31 cellular contexts compared by ENCODE assay signal in genomic region chr3:124213641-124214040, GRCh38.
"Had no signal": no experiment of that assay in that cellular context is flagged by ENCODE, and none has a peak within 500 bp of the region (broad histone marks: within the 10 kb centered on the region; RNA-seq: fewer than 3 reads in every experiment).

No MANE protein-coding gene starts in this region.

- H3K36me3 ChIP-seq: adrenal gland, colonic mucosa, esophagus squamous epithelium, WERI-Rb-1 had no signal

- DNase-seq: activated B cell treated with CpG ODN at 0.5 μM for 24 hours; activated CD4-positive, alpha-beta memory T cell treated with anti-CD3 and anti-CD28 coated beads for 36 hours; activated CD4-positive, alpha-beta T cell treated with anti-CD3 and anti-CD28 coated beads, Interleukin-2, amount 10 ng/mL, durations not matched to agents 24 days and 14 days; activated CD8-positive, alpha-beta memory T cell treated with anti-CD3 and anti-CD28 coated beads, Interleukin-2, amount 10 ng/mL, durations not matched to agents 7 days and 5 days; activated CD8-positive, alpha-beta memory T cell treated with anti-CD3 and anti-CD28 coated beads, Interleukin-2, amount 50 U/mL, for 4 hours; activated CD8-positive, alpha-beta T cell treated with anti-CD3 and anti-CD28 coated beads, Interleukin-2, amount 10 ng/mL, durations not matched to agents 7 days and 5 days; activated effector memory CD4-positive, alpha-beta T cell treated with anti-CD3 and anti-CD28 coated beads, Interleukin-2, amount 50 U/mL, for 16 hours; activated naive CD4-positive, alpha-beta T cell treated with anti-CD3 and anti-CD28 coated beads for 36 hours; activated naive CD8-positive, alpha-beta T cell treated with anti-CD3 and anti-CD28 coated beads for 36 hours; activated naive CD8-positive, alpha-beta T cell treated with anti-CD3 and anti-CD28 coated beads, Interleukin-2, amount 50 U/mL, for 24 hours; activated T-cell treated with anti-CD3 and anti-CD28 coated beads, Interleukin-2, amount 50 U/mL, for 1 hour; activated T-cell treated with anti-CD3 and anti-CD28 coated beads, Interleukin-2, amount 50 U/mL, for 48 hours; adrenal gland; amygdala; aorta; body of pancreas; caudate nucleus; colonic mucosa; effector CD8-positive, alpha-beta T cell; esophagus squamous epithelium; foreskin melanocyte; head of caudate nucleus; T-helper 17 cell; T1000; WERI-Rb-1 had no signal

- H3K27ac ChIP-seq: adrenal gland, body of pancreas, colonic mucosa, epithelial cell of prostate, esophagus squamous epithelium, WERI-Rb-1 had no signal

- H3K4me3 Mint-ChIP-seq: activated B cell treated with CpG ODN at 0.5 μM for 24 hours; activated CD4-positive, alpha-beta memory T cell treated with anti-CD3 and anti-CD28 coated beads for 36 hours; activated CD4-positive, alpha-beta T cell treated with anti-CD3 and anti-CD28 coated beads, Interleukin-2, amount 10 ng/mL, durations not matched to agents 24 days and 14 days; activated CD8-positive, alpha-beta memory T cell treated with anti-CD3 and anti-CD28 coated beads, Interleukin-2, amount 10 ng/mL, durations not matched to agents 7 days and 5 days; activated CD8-positive, alpha-beta T cell treated with anti-CD3 and anti-CD28 coated beads, Interleukin-2, amount 10 ng/mL, durations not matched to agents 7 days and 5 days; activated naive CD4-positive, alpha-beta T cell treated with anti-CD3 and anti-CD28 coated beads for 36 hours; activated naive CD4-positive, alpha-beta T cell treated with anti-CD3 and anti-CD28 coated beads, Interleukin-2, amount 50 U/mL, for 24 hours; activated naive CD8-positive, alpha-beta T cell treated with anti-CD3 and anti-CD28 coated beads for 36 hours; activated naive CD8-positive, alpha-beta T cell treated with anti-CD3 and anti-CD28 coated beads, Interleukin-2, amount 50 U/mL, for 24 hours; activated T-helper 1 cell treated with anti-CD3 and anti-CD28 coated beads, Interleukin-12 subunit alpha, Interleukin-12 subunit beta, Interleukin-2, Interleukin-4 antibody, amounts not matched to agents 30 ng/mL and 10 ng/mL and 1 ng/mL, durations not matched to agents 14 hours and 24 hours and 36 hours; T-helper 17 cell; T-helper 2 cell treated with Interferon-gamma antibody and Interleukin-4, amounts not matched to agents 5 μg/mL and 100 μg/mL, for 36 hours had no signal

- H3K27me3 ChIP-seq: adrenal gland, body of pancreas, colonic mucosa, esophagus squamous epithelium had no signal

- ATAC-seq: activated CD4-positive, CD25-positive, alpha-beta regulatory T cell treated with anti-CD3 and anti-CD28 coated beads, Interleukin-2, amount 50 U/mL, for 24 hours; activated CD8-positive, alpha-beta memory T cell treated with anti-CD3 and anti-CD28 coated beads, Interleukin-2, amount 10 ng/mL, durations not matched to agents 7 days and 5 days; activated CD8-positive, alpha-beta T cell treated with anti-CD3 and anti-CD28 coated beads, Interleukin-2, amount 10 ng/mL, durations not matched to agents 7 days and 5 days; activated naive CD8-positive, alpha-beta T cell treated with anti-CD3 and anti-CD28 coated beads, Interleukin-2, amount 50 U/mL, for 24 hours; body of pancreas; T-helper 17 cell had no signal

- H3K27ac Mint-ChIP-seq: activated B cell treated with CpG ODN at 0.5 μM for 24 hours; activated CD4-positive, alpha-beta memory T cell treated with anti-CD3 and anti-CD28 coated beads for 36 hours; activated CD4-positive, alpha-beta T cell treated with anti-CD3 and anti-CD28 coated beads, Interleukin-2, amount 10 ng/mL, durations not matched to agents 24 days and 14 days; activated CD8-positive, alpha-beta memory T cell treated with anti-CD3 and anti-CD28 coated beads, Interleukin-2, amount 10 ng/mL, durations not matched to agents 7 days and 5 days; activated CD8-positive, alpha-beta T cell treated with anti-CD3 and anti-CD28 coated beads, Interleukin-2, amount 10 ng/mL, durations not matched to agents 7 days and 5 days; activated naive CD4-positive, alpha-beta T cell treated with anti-CD3 and anti-CD28 coated beads for 36 hours; activated naive CD4-positive, alpha-beta T cell treated with anti-CD3 and anti-CD28 coated beads, Interleukin-2, amount 50 U/mL, for 24 hours; activated naive CD8-positive, alpha-beta T cell treated with anti-CD3 and anti-CD28 coated beads for 36 hours; activated naive CD8-positive, alpha-beta T cell treated with anti-CD3 and anti-CD28 coated beads, Interleukin-2, amount 50 U/mL, for 24 hours; activated T-helper 1 cell treated with anti-CD3 and anti-CD28 coated beads, Interleukin-12 subunit alpha, Interleukin-12 subunit beta, Interleukin-2, Interleukin-4 antibody, amounts not matched to agents 30 ng/mL and 10 ng/mL and 1 ng/mL, durations not matched to agents 14 hours and 24 hours and 36 hours; activated T-helper 2 cell treated with anti-CD3 and anti-CD28 coated beads, Interferon-gamma antibody, Interleukin-2, Interleukin-4, amounts not matched to agents 10 μg/mL and 5 μg/mL and 100 μg/mL, durations not matched to agents 14 hours and 24 hours and 36 hours; T-helper 17 cell; T-helper 2 cell treated with Interferon-gamma antibody and Interleukin-4, amounts not matched to agents 5 μg/mL and 100 μg/mL, for 36 hours had no signal

- H3K9me3 ChIP-seq: adrenal gland, body of pancreas, colonic mucosa, esophagus squamous epithelium had no signal

- H3K4me1 ChIP-seq: adrenal gland, body of pancreas, colonic mucosa, esophagus squamous epithelium had no signal

- H3K4me1 Mint-ChIP-seq: activated B cell treated with CpG ODN at 0.5 μM for 24 hours; activated CD4-positive, alpha-beta T cell treated with anti-CD3 and anti-CD28 coated beads, Interleukin-2, amount 10 ng/mL, durations not matched to agents 24 days and 14 days; activated CD8-positive, alpha-beta memory T cell treated with anti-CD3 and anti-CD28 coated beads, Interleukin-2, amount 10 ng/mL, durations not matched to agents 7 days and 5 days; activated naive CD4-positive, alpha-beta T cell treated with anti-CD3 and anti-CD28 coated beads, Interleukin-2, amount 50 U/mL, for 24 hours; activated naive CD8-positive, alpha-beta T cell treated with anti-CD3 and anti-CD28 coated beads for 36 hours; activated naive CD8-positive, alpha-beta T cell treated with anti-CD3 and anti-CD28 coated beads, Interleukin-2, amount 50 U/mL, for 24 hours; T-helper 17 cell had no signal

- H3K36me3 Mint-ChIP-seq: activated CD4-positive, alpha-beta memory T cell treated with anti-CD3 and anti-CD28 coated beads for 36 hours; activated CD8-positive, alpha-beta memory T cell treated with anti-CD3 and anti-CD28 coated beads, Interleukin-2, amount 10 ng/mL, durations not matched to agents 7 days and 5 days; activated naive CD4-positive, alpha-beta T cell treated with anti-CD3 and anti-CD28 coated beads, Interleukin-2, amount 50 U/mL, for 24 hours; activated naive CD8-positive, alpha-beta T cell treated with anti-CD3 and anti-CD28 coated beads for 36 hours had no signal

- H3K9me3 Mint-ChIP-seq: activated B cell treated with CpG ODN at 0.5 μM for 24 hours; activated CD4-positive, alpha-beta memory T cell treated with anti-CD3 and anti-CD28 coated beads for 36 hours; activated naive CD4-positive, alpha-beta T cell treated with anti-CD3 and anti-CD28 coated beads, Interleukin-2, amount 50 U/mL, for 24 hours; activated naive CD8-positive, alpha-beta T cell treated with anti-CD3 and anti-CD28 coated beads for 36 hours; activated naive CD8-positive, alpha-beta T cell treated with anti-CD3 and anti-CD28 coated beads, Interleukin-2, amount 50 U/mL, for 24 hours; activated T-helper 1 cell treated with anti-CD3 and anti-CD28 coated beads, Interleukin-12 subunit alpha, Interleukin-12 subunit beta, Interleukin-2, Interleukin-4 antibody, amounts not matched to agents 30 ng/mL and 10 ng/mL and 1 ng/mL, durations not matched to agents 14 hours and 24 hours and 36 hours; activated T-helper 2 cell treated with anti-CD3 and anti-CD28 coated beads, Interferon-gamma antibody, Interleukin-2, Interleukin-4, amounts not matched to agents 10 μg/mL and 5 μg/mL and 100 μg/mL, durations not matched to agents 14 hours and 24 hours and 36 hours; T-helper 2 cell treated with Interferon-gamma antibody and Interleukin-4, amounts not matched to agents 5 μg/mL and 100 μg/mL, for 36 hours had no signal

- H3K4me3 ChIP-seq: adrenal gland, body of pancreas, colonic mucosa, esophagus squamous epithelium had no signal
